In genomic region chrX:29813174-29813573, GRCh38 we compare ENCODE assay signal across 31 cellular contexts.
"Had no signal": no experiment of that assay in that cellular context is flagged by ENCODE, and none has a peak within 500 bp of the region (broad histone marks: within the 10 kb centered on the region; RNA-seq: fewer than 3 reads in every experiment).

No MANE protein-coding gene starts in this region.

- H3K4me1 Mint-ChIP-seq: activated CD4-positive, alpha-beta T cell treated with anti-CD3 and anti-CD28 coated beads, Interleukin-2, amount 10 ng/mL, durations not matched to agents 24 days and 14 days; activated naive CD8-positive, alpha-beta T cell treated with anti-CD3 and anti-CD28 coated beads for 36 hours; activated T-helper 17 cell treated with anti-CD3 and anti-CD28 coated beads, Interleukin-2, amount 50 U/mL, for 72 hours had no signal

- H3K36me3 Mint-ChIP-seq: activated naive CD8-positive, alpha-beta T cell treated with anti-CD3 and anti-CD28 coated beads for 36 hours had no signal

- H3K27ac ChIP-seq: PC-9, RWPE1, WERI-Rb-1 had no signal

- H3K4me3 ChIP-seq: PC-9 had no signal

- DNase-seq: activated CD4-positive, alpha-beta T cell treated with anti-CD3 and anti-CD28 coated beads, Interleukin-2, amount 10 ng/mL, durations not matched to agents 24 days and 14 days; activated CD4-positive, alpha-beta T cell treated with anti-CD3 and anti-CD28 coated beads, Interleukin-2, amount 50 U/mL, for 4 hours; activated CD8-positive, alpha-beta T cell treated with anti-CD3 and anti-CD28 coated beads for 36 hours; activated effector memory CD4-positive, alpha-beta T cell treated with anti-CD3 and anti-CD28 coated beads, Interleukin-2, amount 50 U/mL, for 16 hours; activated naive CD4-positive, alpha-beta T cell; activated naive CD4-positive, alpha-beta T cell treated with anti-CD3 and anti-CD28 coated beads, Interleukin-2, amount 50 U/mL, for 16 hours; activated naive CD8-positive, alpha-beta T cell treated with anti-CD3 and anti-CD28 coated beads for 36 hours; activated T-cell treated with anti-CD3 and anti-CD28 coated beads, Interleukin-2, amount 50 U/mL, for 1 hour; activated T-cell treated with anti-CD3 and anti-CD28 coated beads, Interleukin-2, amount 50 U/mL, for 72 hours; amniotic stem cell; aorta; Karpas-422; MM.1S; MV-4-11; NCI-H1092; NCI-H1436 treated with DMSO at 0.1 percent for 48 hours; NCI-H1694 treated with DMSO at 0.1 percent for 48 hours; NCI-H2029; NCI-H345; NCI-H510A; NCI-H526; NCI-H748 treated with DMSO at 0.1 percent for 48 hours; NK-92 treated with Interleukin-12 subunit alpha and Interleukin-12 subunit beta, amount 100 ng/mL, for 24 hours; PC-9; SIG-M5; T1000; WERI-Rb-1 had no signal

- ATAC-seq: activated CD8-positive, alpha-beta T cell treated with anti-CD3 and anti-CD28 coated beads for 36 hours; activated T-cell treated with anti-CD3 and anti-CD28 coated beads, Interleukin-2, amount 50 U/mL, for 72 hours; activated T-helper 17 cell treated with anti-CD3 and anti-CD28 coated beads, Interleukin-2, amount 50 U/mL, for 72 hours; Right ventricle myocardium inferior had no signal

- H3K27me3 Mint-ChIP-seq: activated CD4-positive, alpha-beta T cell treated with anti-CD3 and anti-CD28 coated beads, Interleukin-2, amount 10 ng/mL, durations not matched to agents 24 days and 14 days; activated CD8-positive, alpha-beta T cell treated with anti-CD3 and anti-CD28 coated beads for 36 hours; activated naive CD8-positive, alpha-beta T cell treated with anti-CD3 and anti-CD28 coated beads for 36 hours; activated T-helper 17 cell treated with anti-CD3 and anti-CD28 coated beads, Interleukin-2, amount 50 U/mL, for 72 hours had no signal

- FAIRE-seq: RCC 7860 had no signal

- H3K9me3 Mint-ChIP-seq: activated CD4-positive, alpha-beta T cell treated with anti-CD3 and anti-CD28 coated beads, Interleukin-2, amount 10 ng/mL, durations not matched to agents 24 days and 14 days; activated CD8-positive, alpha-beta T cell treated with anti-CD3 and anti-CD28 coated beads for 36 hours; activated naive CD8-positive, alpha-beta T cell treated with anti-CD3 and anti-CD28 coated beads for 36 hours had no signal

- H3K4me3 Mint-ChIP-seq: activated CD4-positive, alpha-beta T cell treated with anti-CD3 and anti-CD28 coated beads, Interleukin-2, amount 10 ng/mL, durations not matched to agents 24 days and 14 days; activated CD8-positive, alpha-beta T cell treated with anti-CD3 and anti-CD28 coated beads for 36 hours; activated naive CD8-positive, alpha-beta T cell treated with anti-CD3 and anti-CD28 coated beads for 36 hours; activated T-cell treated with anti-CD3 and anti-CD28 coated beads, Interleukin-2, amount 50 U/mL, for 72 hours; activated T-helper 17 cell treated with anti-CD3 and anti-CD28 coated beads, Interleukin-2, amount 50 U/mL, for 72 hours had no signal

- H2AFZ ChIP-seq: PC-9 had no signal

- H3K27ac Mint-ChIP-seq: activated CD4-positive, alpha-beta T cell treated with anti-CD3 and anti-CD28 coated beads, Interleukin-2, amount 10 ng/mL, durations not matched to agents 24 days and 14 days; activated CD8-positive, alpha-beta T cell treated with anti-CD3 and anti-CD28 coated beads for 36 hours; activated naive CD8-positive, alpha-beta T cell treated with anti-CD3 and anti-CD28 coated beads for 36 hours; activated T-cell treated with anti-CD3 and anti-CD28 coated beads, Interleukin-2, amount 50 U/mL, for 72 hours; activated T-helper 17 cell treated with anti-CD3 and anti-CD28 coated beads, Interleukin-2, amount 50 U/mL, for 72 hours had no signal

- H3K4me2 ChIP-seq: PC-9 had no signal

- H3K36me3 ChIP-seq: WERI-Rb-1 had no signal
